ENCODE assay signal across 20 cellular contexts in the genomic region with DNA sequence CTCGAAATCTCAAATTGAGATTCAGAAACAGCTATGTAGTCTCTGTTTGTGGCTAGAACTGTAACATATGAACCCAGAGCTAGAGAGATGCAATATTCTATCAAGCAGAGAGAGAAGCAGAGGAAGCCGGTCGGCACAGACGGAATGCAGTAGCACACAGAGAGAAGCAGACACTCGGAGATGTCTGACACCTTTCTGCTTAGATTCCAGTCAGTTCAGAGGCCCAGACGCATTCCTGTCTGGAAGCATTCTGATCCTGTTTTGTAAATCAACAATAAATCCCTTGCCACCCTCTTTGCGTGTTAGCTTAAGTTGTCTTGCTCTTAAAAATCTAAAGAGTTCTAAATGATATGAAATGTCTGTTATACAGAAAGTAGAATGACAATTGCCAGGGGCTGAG. TPM values are rescaled to one million over a fixed set of nuclear protein-coding genes. Genes with fewer than 3 reads are reported as not detected.
"Had no signal": no experiment of that assay in that cellular context is flagged by ENCODE, and none has a peak within 500 bp of the region (broad histone marks: within the 10 kb centered on the region; RNA-seq: fewer than 3 reads in every experiment).

No MANE protein-coding gene starts in this region.

- H3K4me1 Mint-ChIP-seq: stimulated activated naive CD8-positive, alpha-beta T cell treated with anti-CD3 and anti-CD28 coated beads, Interleukin-15, amount 100 ng/mL, for 72 hours had no signal

- H3K4me1 ChIP-seq: foreskin keratinocyte, psoas muscle, spleen, testis, tibial nerve had no signal

- H3K9me3 Mint-ChIP-seq: dendritic cell treated with granulocyte-macrophage colony-stimulating factor and Interleukin-4, amounts not matched to agents 40 ng/mL and 50 ng/mL, for 4 days; nephron; stimulated activated naive B cell treated with anti-CD40 and anti-IgM and Interleukin-4, amounts not matched to agents 10 μg/mL and 1 μg/mL and 100 μg/mL, for 72 hours; stimulated activated naive CD8-positive, alpha-beta T cell treated with anti-CD3 and anti-CD28 coated beads, Interleukin-15, amount 100 ng/mL, for 72 hours had no signal

- H3K36me3 ChIP-seq: right lobe of liver, spleen, tibial nerve had no signal

- DNase-seq: erythroblast; foreskin keratinocyte; kidney glomerular epithelial cell; mammary epithelial cell; midbrain; psoas muscle; retina; right lobe of liver; spleen; stimulated activated CD4-positive, alpha-beta T cell treated with anti-CD3 and anti-CD28 coated beads, Interleukin-15, amount 100 ng/mL, for 24 hours; stimulated activated CD4-positive, alpha-beta T cell treated with anti-CD3 and anti-CD28 coated beads, Interleukin-2, amount 100 ng/mL, for 24 hours; stimulated activated CD4-positive, alpha-beta T cell treated with anti-CD3 and anti-CD28 coated beads, Interleukin-4, amount 100 ng/mL, for 4 hours; stimulated activated naive B cell treated with anti-CD40 and anti-IgM and Interleukin-4, amounts not matched to agents 10 μg/mL and 1 μg/mL and 100 μg/mL, for 72 hours; stimulated activated naive CD8-positive, alpha-beta T cell treated with anti-CD3 and anti-CD28 coated beads, Interleukin-15, amount 100 ng/mL, for 72 hours; testis had no signal

- H3K4me2 ChIP-seq: hepatocyte had no signal

- H3K4me3 Mint-ChIP-seq: dendritic cell treated with granulocyte-macrophage colony-stimulating factor and Interleukin-4, amounts not matched to agents 40 ng/mL and 50 ng/mL, for 4 days; nephron; stimulated activated naive B cell treated with anti-CD40 and anti-IgM and Interleukin-4, amounts not matched to agents 10 μg/mL and 1 μg/mL and 100 μg/mL, for 72 hours; stimulated activated naive CD8-positive, alpha-beta T cell treated with anti-CD3 and anti-CD28 coated beads, Interleukin-15, amount 100 ng/mL, for 72 hours had no signal

- H3K36me3 Mint-ChIP-seq: stimulated activated naive B cell treated with anti-CD40 and anti-IgM and Interleukin-4, amounts not matched to agents 10 μg/mL and 1 μg/mL and 100 μg/mL, for 72 hours had no signal

- H3K79me2 ChIP-seq: hepatocyte had no signal

- ATAC-seq: foreskin keratinocyte; psoas muscle; right lobe of liver; stimulated activated naive B cell treated with anti-CD40 and anti-IgM and Interleukin-4, amounts not matched to agents 10 μg/mL and 1 μg/mL and 100 μg/mL, for 72 hours; stimulated activated naive CD8-positive, alpha-beta T cell treated with anti-CD3 and anti-CD28 coated beads, Interleukin-15, amount 100 ng/mL, for 72 hours had no signal

- H3K4me3 ChIP-seq: hepatocyte, psoas muscle, right lobe of liver, spleen, testis, tibial nerve had no signal

- H3K27ac Mint-ChIP-seq: dendritic cell treated with granulocyte-macrophage colony-stimulating factor and Interleukin-4, amounts not matched to agents 40 ng/mL and 50 ng/mL, for 4 days; stimulated activated naive B cell treated with anti-CD40 and anti-IgM and Interleukin-4, amounts not matched to agents 10 μg/mL and 1 μg/mL and 100 μg/mL, for 72 hours had no signal

- H2AFZ ChIP-seq: hepatocyte had no signal

- H3K9me3 ChIP-seq: psoas muscle, right lobe of liver, spleen, testis, tibial nerve had no signal

- H3K27ac ChIP-seq: foreskin keratinocyte, hepatocyte, psoas muscle, right lobe of liver, spleen, testis, tibial nerve had no signal

- H3K27me3 ChIP-seq: hepatocyte, right lobe of liver, testis, tibial nerve had no signal

RNA-seq across cellular contexts. Expression of a gene that starts 27.4 kb away (rescaled TPM):
- total RNA-seq: endothelial cell of umbilical vein had no signal
- polyA plus RNA-seq: endothelial cell of umbilical vein, foreskin keratinocyte had no signal
